In the genomic region with DNA sequence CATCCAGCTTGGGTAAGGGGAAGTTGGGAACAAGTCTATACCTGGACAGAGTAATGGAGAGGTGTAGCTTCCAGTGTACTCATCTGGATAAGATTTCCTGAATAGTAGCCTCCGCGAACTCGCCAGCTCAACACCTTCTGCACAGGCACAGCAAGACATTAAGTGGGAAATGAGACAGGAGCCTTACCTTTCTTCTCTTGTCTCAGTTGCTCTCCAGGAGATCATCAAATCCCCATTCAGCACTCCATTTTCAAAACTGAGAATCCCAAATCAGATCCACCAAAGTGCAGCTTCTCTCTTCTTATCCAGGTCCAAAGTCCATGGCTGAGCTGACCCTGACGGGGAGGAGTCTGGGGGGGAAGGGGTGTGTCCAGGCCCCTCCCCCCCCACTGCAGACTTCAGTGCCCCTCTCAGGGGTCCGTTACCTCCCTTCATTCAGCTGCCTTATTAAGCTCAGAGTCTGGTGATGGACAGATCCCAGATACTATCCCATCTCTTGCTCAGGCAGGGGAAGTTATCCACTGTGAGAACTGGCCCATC, we compare ENCODE assay signal across 8 cellular contexts. TPM values are rescaled to one million over a fixed set of nuclear protein-coding genes. Genes with fewer than 3 reads are reported as not detected.
DNase-seq lines count a peak whose midpoint lies in the region; ATAC-seq and TF ChIP-seq lines count a peak whose summit lies in the region.

No MANE protein-coding gene starts in this region.

- peak overlapping the region; percentile 93 to 100 (median 99) for H3K27ac Mint-ChIP-seq in naive thymus-derived CD8-positive, alpha-beta T cell

- peaks cover 67% of the 10 kb centered on the region for H3K4me1 ChIP-seq in KMS-11 (ENCODE audit: low read depth, poor library complexity, severe bottlenecking)

- H3K27me3 ChIP-seq in AG04450 (ENCODE audit: control insufficient read depth, insufficient read depth, low read length), result no peaks in the 10 kb centered on the region
- no peaks in the 10 kb centered on the region for H3K27me3 ChIP-seq in KMS-11 (ENCODE audit: insufficient read depth, low read depth)

- no peak for DNase-seq in AG04450 (ENCODE audit: low read depth, low spot score)
- no peak for DNase-seq in cardiac fibroblast (ENCODE audit: low read depth in 2 of 2)
- DNase-seq in naive thymus-derived CD8-positive, alpha-beta T cell, result no peak

- H3K9ac ChIP-seq in KMS-11, result no peak overlapping the region

- peaks cover 52 to 86% (median 78%) of the 10 kb centered on the region in 4 donors for H3K4me1 Mint-ChIP-seq in naive thymus-derived CD8-positive, alpha-beta T cell

- CTCF ChIA-PET in AG04450 (lab: Charles Lee), result interaction anchor here (1.1 to 2.2 kb wide), 2 partner anchors 24 to 60 kb away, joined by 3 to 9 read pairs; no protein-coding TSS in a partner anchor

- no peaks in the 10 kb centered on the region; the same call in 1 of the 2 replicates for H3K79me2 ChIP-seq in KMS-11 (ENCODE audit: insufficient read depth, low read depth)

- H3K36me3 Mint-ChIP-seq in naive thymus-derived CD8-positive, alpha-beta T cell, result no peaks in the 10 kb centered on the region

- peak overlapping the region; percentile 93 for H3K4me3 ChIP-seq in AG04450 (ENCODE audit: low read depth, low read length)
- no peak overlapping the region for H3K4me3 ChIP-seq in KMS-11 (IDR thresholded peaks at IDR 0.05; ENCODE audit: insufficient read depth, low read depth, low read length)
- H3K4me3 ChIP-seq in cardiac fibroblast (replicated peaks in 1 of 2; ENCODE audit: low read depth in 2 of 2, low read length in 2 of 2), result peak overlapping the region; percentile 4 to 54

- TF ChIP-seq CTCF in AG04450 (IDR thresholded peaks at IDR 0.05; ENCODE audit: low read depth, low read length) (no peak), KMS-11 (conservative IDR thresholded peaks at IDR 0.05; ENCODE audit: low read depth, low read length) (no peak), cardiac fibroblast (IDR thresholded peaks at IDR 0.05; ENCODE audit: low read depth, low read length) (no peak)

- peak overlapping the region; percentile 83 to 99 (median 92) for H3K4me3 Mint-ChIP-seq in naive thymus-derived CD8-positive, alpha-beta T cell

- H3K27ac ChIP-seq in AG04450 (ENCODE audit: low read depth, low read length) (no peak overlapping the region), KMS-11 (no peak overlapping the region)

- POLR2A ChIA-PET in AG04450 (lab: Yijun Ruan, JAX), result interaction anchor here (0.5 to 1.0 kb wide), 4 partner anchors 8 to 399 kb away, joined by 3 to 7 read pairs (median 4); no protein-coding TSS in a partner anchor
- POLR2A ChIA-PET in naive thymus-derived CD8-positive, alpha-beta T cell (lab: Charles Lee), result interaction anchor here (0.7 to 21.8 kb wide), 10 partner anchors 9 to 452 kb away, joined by 3 to 642 read pairs (median 10); a partner anchor contains a TSS

- H3K4me2 ChIP-seq in KMS-11, result peak overlapping the region; percentile 68; the same call in 1 of the 2 replicates

- ATAC-seq in naive thymus-derived CD8-positive, alpha-beta T cell, result no peak
- ATAC-seq in GM19035 (IDR thresholded peaks at IDR 0.05; ENCODE audit: unreplicated experiment), result no peak
- ATAC-seq in HG03378 (IDR thresholded peaks at IDR 0.05; ENCODE audit: unreplicated experiment), result no peak
- no peak for ATAC-seq in HG02610 (IDR thresholded peaks at IDR 0.05; ENCODE audit: unreplicated experiment)
- ATAC-seq in GM18870 (IDR thresholded peaks at IDR 0.05; ENCODE audit: unreplicated experiment), result no peak

- no peaks in the 10 kb centered on the region for H3K36me3 ChIP-seq in KMS-11 (ENCODE audit: insufficient read depth)

- H3K27me3 Mint-ChIP-seq in naive thymus-derived CD8-positive, alpha-beta T cell, result no peaks in the 10 kb centered on the region

- H4K20me1 ChIP-seq in KMS-11 (ENCODE audit: insufficient read depth), result no peaks in the 10 kb centered on the region

- H2AFZ ChIP-seq in KMS-11 (ENCODE audit: low read depth), result no peak overlapping the region

- H3K9me3 ChIP-seq in AG04450 (ENCODE audit: control insufficient read depth, insufficient read depth, low read length), result no peaks in the 10 kb centered on the region; the same call in 1 of the 2 replicates

- no peaks in the 10 kb centered on the region for H3K9me3 Mint-ChIP-seq in naive thymus-derived CD8-positive, alpha-beta T cell

RNA-seq across cellular contexts. Expression of a gene that starts 5.9 kb away (rescaled TPM):
- 96.2 and 121 TPM in 2 replicates for polyA plus RNA-seq in AG04450 (2011; rRNA removed)
- 82.4 and 91.3 TPM in 2 replicates for polyA minus RNA-seq in AG04450 (2011; rRNA and poly(A)+ RNA removed)
- 100 to 1,000 TPM; 195 to 205 TPM for total RNA-seq in naive thymus-derived CD8-positive, alpha-beta T cell
- polyA plus RNA-seq in naive thymus-derived CD8-positive, alpha-beta T cell, result 100 to 1,000 TPM; 108 to 149 (median 111) TPM

RNA-seq across cellular contexts. Expression of a gene that starts 52.5 kb away (rescaled TPM):
- 13.7 and 18.0 TPM in 2 replicates for polyA plus RNA-seq in AG04450 (2011; rRNA removed)
- polyA minus RNA-seq in AG04450 (2011; rRNA and poly(A)+ RNA removed), result 13.4 and 23.5 TPM in 2 replicates
- total RNA-seq in naive thymus-derived CD8-positive, alpha-beta T cell, result 10 to 100 TPM; 66.5 to 74.4 TPM
- polyA plus RNA-seq in naive thymus-derived CD8-positive, alpha-beta T cell, result 10 to 100 TPM; 20.0 to 26.0 (median 25.7) TPM
